ENCODE assay signal across 22 cellular contexts in genomic region chr1:54109131-54110105, GRCh38. TPM values are rescaled to one million over a fixed set of nuclear protein-coding genes. Genes with fewer than 3 reads are reported as not detected.
"Had no signal": no experiment of that assay in that cellular context is flagged by ENCODE, and none has a peak within 500 bp of the region (broad histone marks: within the 10 kb centered on the region; RNA-seq: fewer than 3 reads in every experiment).

No MANE protein-coding gene starts in this region.

- ATAC-seq: right cardiac atrium; stimulated activated naive CD8-positive, alpha-beta T cell treated with anti-CD3 and anti-CD28 coated beads, Interleukin-15, Interleukin-2, amounts not matched to agents 100 U/mL and 50 U/mL, for 24 hours; T-helper 17 cell had no signal

- H3K9me3 ChIP-seq: adrenal gland, esophagus muscularis mucosa, suprapubic skin, upper lobe of left lung had no signal

- FAIRE-seq: endometrium, kidney, TTC549 had no signal

- H3K27me3 ChIP-seq: adrenal gland, cardiac muscle cell, esophagus muscularis mucosa, suprapubic skin, upper lobe of left lung had no signal

- DNase-seq: activated effector memory CD4-positive, alpha-beta T cell treated with Interleukin-2 at 50 U/mL for 16 hours; activated naive CD4-positive, alpha-beta T cell treated with anti-CD3 and anti-CD28 coated beads, Interleukin-2, amount 50 U/mL, for 16 hours; activated T-cell treated with anti-CD3 and anti-CD28 coated beads, Interleukin-2, amount 50 U/mL, for 24 hours; hippocampal formation; kidney; mesendoderm; nephron progenitor cell; occipital lobe; right cardiac atrium; stimulated activated CD4-positive, alpha-beta T cell treated with anti-CD3 and anti-CD28 coated beads, Interleukin-4, amount 100 ng/mL, for 4 hours; stimulated activated naive CD8-positive, alpha-beta T cell treated with anti-CD3 and anti-CD28 coated beads, Interleukin-15, Interleukin-2, amounts not matched to agents 100 U/mL and 50 U/mL, for 24 hours; T-helper 17 cell; upper lobe of left lung had no signal

- H3K36me3 ChIP-seq: adrenal gland, cardiac muscle cell, esophagus muscularis mucosa, suprapubic skin, upper lobe of left lung had no signal

- H3K4me1 ChIP-seq: esophagus muscularis mucosa, suprapubic skin, upper lobe of left lung had no signal

- H3K4me3 ChIP-seq: adrenal gland, cardiac muscle cell, esophagus muscularis mucosa, smooth muscle cell, suprapubic skin, upper lobe of left lung had no signal

- H3K27ac ChIP-seq: adrenal gland, cardiac muscle cell, esophagus muscularis mucosa, suprapubic skin, upper lobe of left lung had no signal

RNA-seq across cellular contexts. Expression of gene CDCP2, which starts 43.4 kb away (rescaled TPM):
- total RNA-seq: glomerular endothelial cell, occipital lobe, progenitor cell of endocrine pancreas, right cardiac atrium, smooth muscle cell, suprapubic skin, T-helper 17 cell, upper lobe of left lung had no signal
